Comparison of ENCODE assay signal across 22 cellular contexts in genomic region chr11:72863091-72863490, GRCh38.
"Had no signal": no experiment of that assay in that cellular context is flagged by ENCODE, and none has a peak within 500 bp of the region (broad histone marks: within the 10 kb centered on the region; RNA-seq: fewer than 3 reads in every experiment).

No MANE protein-coding gene starts in this region.

- H3K4me1 Mint-ChIP-seq: immature natural killer cell; stimulated activated effector memory CD8-positive, alpha-beta T cell treated with anti-CD3 and anti-CD28 coated beads, Interleukin-12 subunit alpha, Interleukin-12 subunit beta, amount 100 ng/mL, for 72 hours had no signal

- H3K9me3 ChIP-seq: gastroesophageal sphincter, lower lobe of right lung, sigmoid colon, stomach, tibial nerve had no signal

- H3K27ac Mint-ChIP-seq: activated naive CD8-positive, alpha-beta T cell; stimulated activated effector memory CD8-positive, alpha-beta T cell treated with anti-CD3 and anti-CD28 coated beads, Interleukin-12 subunit alpha, Interleukin-12 subunit beta, amount 100 ng/mL, for 72 hours had no signal

- DNase-seq: activated CD4-positive, alpha-beta T cell treated with anti-CD3 and anti-CD28 coated beads, Interleukin-2, amount 50 U/mL, for 48 hours; activated CD8-positive, alpha-beta memory T cell treated with anti-CD3 and anti-CD28 coated beads for 24 hours; activated effector memory CD4-positive, alpha-beta T cell treated with Interleukin-2 at 50 U/mL for 16 hours; activated naive CD4-positive, alpha-beta T cell treated with Interleukin-2 at 50 U/mL for 16 hours; anterior cingulate cortex; hypothalamus; immature natural killer cell; kidney; lower lobe of right lung; mesendoderm; sigmoid colon; small intestine; stimulated activated CD4-positive, alpha-beta T cell treated with anti-CD3 and anti-CD28 coated beads, Interleukin-4, amount 100 ng/mL, for 24 hours; stomach; T1000 had no signal

- H3K4me3 ChIP-seq: cardiac muscle cell, gastroesophageal sphincter, lower lobe of right lung, sigmoid colon, stomach, tibial nerve had no signal

- ATAC-seq: gastroesophageal sphincter; lower lobe of right lung; stimulated activated effector memory CD8-positive, alpha-beta T cell treated with anti-CD3 and anti-CD28 coated beads, Interleukin-12 subunit alpha, Interleukin-12 subunit beta, amount 100 ng/mL, for 72 hours had no signal

- H3K27me3 ChIP-seq: cardiac muscle cell, gastroesophageal sphincter, sigmoid colon, stomach, tibial nerve had no signal

- H3K27me3 Mint-ChIP-seq: activated naive CD8-positive, alpha-beta T cell; brain had no signal

- H3K36me3 ChIP-seq: cardiac muscle cell, tibial nerve had no signal

- H3K4me1 ChIP-seq: lower lobe of right lung had no signal

- H3K4me3 Mint-ChIP-seq: activated naive CD8-positive, alpha-beta T cell; brain; immature natural killer cell; nephron; stimulated activated effector memory CD8-positive, alpha-beta T cell treated with anti-CD3 and anti-CD28 coated beads, Interleukin-12 subunit alpha, Interleukin-12 subunit beta, amount 100 ng/mL, for 72 hours had no signal

- H3K27ac ChIP-seq: cardiac muscle cell, lower lobe of right lung, sigmoid colon, stomach had no signal

- H3K9me3 Mint-ChIP-seq: immature natural killer cell; nephron; stimulated activated effector memory CD8-positive, alpha-beta T cell treated with anti-CD3 and anti-CD28 coated beads, Interleukin-12 subunit alpha, Interleukin-12 subunit beta, amount 100 ng/mL, for 72 hours had no signal
